In genomic region chr5:23389543-23390215, GRCh38 we compare ENCODE assay signal across 17 cellular contexts.
DNase-seq lines count a peak whose midpoint lies in the region; ATAC-seq and TF ChIP-seq lines count a peak whose summit lies in the region.
"Had no signal": no experiment of that assay in that cellular context is flagged by ENCODE, and none has a peak within 500 bp of the region (broad histone marks: within the 10 kb centered on the region; RNA-seq: fewer than 3 reads in every experiment).

No MANE protein-coding gene starts in this region.

- TF ChIP-seq CTCF in cardiac muscle cell (IDR thresholded peaks at IDR 0.05; ENCODE audit: low read depth, low read length) (no peak), PC-3 (conservative IDR thresholded peaks at IDR 0.05; ENCODE audit: low read depth, low read length) (no peak)

- H3K9ac ChIP-seq in NT2/D1 (ENCODE audit: insufficient read length, low read depth) (no peak overlapping the region), mesendoderm (ENCODE audit: low read length) (no peak overlapping the region), PC-3 (ENCODE audit: low read length) (no peak overlapping the region)

- DNase-seq in cardiac muscle cell (ENCODE audit: low read depth in 1 of 2, low spot score in 1 of 2) = peak; percentile 2 to 54
- DNase-seq in cardiac septum (ENCODE audit: low spot score) = no peak
- peak; percentile 5 for DNase-seq in NT2/D1 (ENCODE audit: low read depth, low spot score)
- DNase-seq in mesendoderm = peak; percentile 71
- DNase-seq in superior temporal gyrus (ENCODE audit: extremely low spot score) = peak; percentile 70
- DNase-seq in NCI-H146 treated with DMSO at 0.1 percent for 48 hours (lab: John Stamatoyannopoulos, UW; ENCODE audit: unreplicated experiment) = no peak
- DNase-seq in PC-3 = no peak
- DNase-seq: activated naive CD8-positive, alpha-beta T cell treated with anti-CD3 and anti-CD28 coated beads for 36 hours; CD4-positive, CD25-positive, alpha-beta regulatory T cell; cortex of kidney; foreskin fibroblast; NCI-H2029; small intestine; stimulated activated CD4-positive, alpha-beta T cell treated with anti-CD3 and anti-CD28 coated beads, Interleukin-4, amount 100 ng/mL, for 1 hour; T-helper 1 cell had no signal

- H3K36me3 ChIP-seq in cardiac muscle cell (no peaks in the 10 kb centered on the region), NT2/D1 (ENCODE audit: insufficient read depth, insufficient read length, low read length) (no peaks in the 10 kb centered on the region), mesendoderm (ENCODE audit: control insufficient read depth, insufficient read depth, low read length) (no peaks in the 10 kb centered on the region), PC-3 (ENCODE audit: low read depth, low read length) (no peaks in the 10 kb centered on the region)

- POLR2A ChIA-PET in PC-3 (lab: Charles Lee; ENCODE audit: unreplicated experiment) = no interaction called here

- no peaks in the 10 kb centered on the region for H3K79me2 ChIP-seq in mesendoderm (ENCODE audit: control insufficient read depth, insufficient read depth, low read length)
- H3K79me2 ChIP-seq in PC-3 (ENCODE audit: low read length) = no peaks in the 10 kb centered on the region

- H3K4me2 ChIP-seq in mesendoderm (ENCODE audit: low read length) (no peak overlapping the region), PC-3 (ENCODE audit: low read length) (no peak overlapping the region)

- H3K56ac ChIP-seq in mesendoderm (ENCODE audit: low read length) = no peak overlapping the region

- H3F3A ChIP-seq in PC-3 (ENCODE audit: low read length, unreplicated experiment) = no peaks in the 10 kb centered on the region

- no peaks in the 10 kb centered on the region for H3K9me2 ChIP-seq in PC-3 (replicated peaks; ENCODE audit: low read length)

- H3K4ac ChIP-seq in mesendoderm (ENCODE audit: low read depth, low read length) = no peak overlapping the region

- H2BK5ac ChIP-seq in mesendoderm (ENCODE audit: low read length) = no peak overlapping the region

- no peak overlapping the region for H3K23ac ChIP-seq in mesendoderm (ENCODE audit: low read length)

- BruUV-seq in PC-3 (replicated peaks; lab: Mats Ljungman, UMichigan) = no TSS peak

- no peak overlapping the region for H2AK5ac ChIP-seq in mesendoderm (ENCODE audit: low read length)

- H3K27me3 ChIP-seq in cardiac muscle cell (no peaks in the 10 kb centered on the region), NT2/D1 (ENCODE audit: insufficient read depth, insufficient read length) (no peaks in the 10 kb centered on the region), mesendoderm (ENCODE audit: insufficient read depth, low read length, poor library complexity) (no peaks in the 10 kb centered on the region), PC-3 (ENCODE audit: low read length) (no peaks in the 10 kb centered on the region)

- CTCF ChIA-PET in PC-3 (lab: Charles Lee) = interaction anchor here (0.8 kb wide), 1 partner anchor 16 kb away, joined by 3 read pairs; no protein-coding TSS in a partner anchor

- H3K9me3 ChIP-seq in cardiac muscle cell (ENCODE audit: low read depth) (no peaks in the 10 kb centered on the region), NT2/D1 (ENCODE audit: insufficient read depth, low read length) (peaks cover 5% of the 10 kb centered on the region; the same call in 1 of the 2 replicates), PC-3 (ENCODE audit: low read length) (no peaks in the 10 kb centered on the region)

- ATAC-seq in GM18861 (IDR thresholded peaks at IDR 0.05; ENCODE audit: unreplicated experiment) = no peak
- ATAC-seq in PC-3 = no peak

- intact Hi-C loops in cardiac septum (cut with DNase I) = no loop called here
- intact Hi-C loops in PC-3 (cut with micrococcal nuclease) = no loop called here

- WGBS in mesendoderm (ENCODE audit: extremely low coverage, insufficient coverage, low lambda C conversion rate) = no CpG with 5 or more reads among the region's 3 CpGs

- H3K18ac ChIP-seq in mesendoderm (ENCODE audit: low read length) = no peak overlapping the region

- no peak overlapping the region for H4K8ac ChIP-seq in mesendoderm (ENCODE audit: low read depth, low read length)

- H4K20me1 ChIP-seq in PC-3 (ENCODE audit: low read length) = no peaks in the 10 kb centered on the region

- H3K4me1 ChIP-seq in cardiac muscle cell (ENCODE audit: low read depth) (no peaks in the 10 kb centered on the region), NT2/D1 (ENCODE audit: insufficient read depth, insufficient read length) (no peaks in the 10 kb centered on the region), mesendoderm (ENCODE audit: control insufficient read depth, low read depth, low read length) (no peaks in the 10 kb centered on the region), PC-3 (ENCODE audit: insufficient read depth, low read length) (peaks cover 7% of the 10 kb centered on the region)

- H4K5ac ChIP-seq in mesendoderm (ENCODE audit: low read length) = no peak overlapping the region

- H3K4me3 ChIP-seq in cardiac muscle cell (no peak overlapping the region), NT2/D1 (ENCODE audit: insufficient read length, low read depth) (no peak overlapping the region), mesendoderm (ENCODE audit: low read length) (no peak overlapping the region), PC-3 (ENCODE audit: low read length) (no peak overlapping the region)

- H2BK120ac ChIP-seq in mesendoderm (ENCODE audit: low read depth, low read length) = no peak overlapping the region

- H2BK15ac ChIP-seq in mesendoderm (replicated peaks; ENCODE audit: low read depth) = no peak overlapping the region

- H2AFZ ChIP-seq in PC-3 (ENCODE audit: low read length) = no peak overlapping the region

- H3K27ac ChIP-seq in cardiac muscle cell = no peak overlapping the region
- H3K27ac ChIP-seq in mesendoderm (ENCODE audit: low read depth, low read length) = no peak overlapping the region
- no peak overlapping the region for H3K27ac ChIP-seq in PC-3 (ENCODE audit: low read length)
- H3K27ac ChIP-seq: VCaP had no signal

- H3K79me1 ChIP-seq in mesendoderm (ENCODE audit: low read length) = no peaks in the 10 kb centered on the region

Comparison
In these comparisons a context has a peak if more than half of its experiments do, and no peak if none do; other contexts are left out.
1. DNase-seq: peak in cardiac muscle cell (2 of 2), NT2/D1 (single experiment), mesendoderm (single experiment) and superior temporal gyrus (single experiment); none in cardiac septum (single experiment), NCI-H146 treated with DMSO at 0.1 percent for 48 hours (single experiment) and PC-3 (single experiment).